Comparison of ENCODE assay signal across 8 cellular contexts in the genomic region with DNA sequence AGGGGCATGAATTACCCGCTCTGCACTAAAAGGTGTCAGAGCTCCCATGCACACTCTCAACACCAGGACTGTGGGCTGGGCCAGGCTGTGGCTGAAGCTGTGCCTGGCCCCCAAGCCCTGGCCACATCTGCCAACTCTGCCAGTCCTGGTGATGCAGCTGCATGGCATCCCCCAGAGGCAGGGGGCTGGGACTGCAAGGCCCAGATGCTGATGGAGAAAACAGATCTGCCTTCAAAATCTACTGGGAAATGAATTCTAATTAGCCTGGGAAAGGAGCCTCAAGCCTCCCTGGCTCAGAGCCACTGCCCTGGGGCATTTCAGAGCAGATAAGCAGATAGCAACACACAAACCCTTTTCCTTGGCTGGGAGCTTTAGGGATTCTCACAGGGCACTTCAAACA. TPM values are rescaled to one million over a fixed set of nuclear protein-coding genes. Genes with fewer than 3 reads are reported as not detected.
DNase-seq lines count a peak whose midpoint lies in the region; ATAC-seq, FAIRE-seq and TF ChIP-seq lines count a peak whose summit lies in the region.
"Had no signal": no experiment of that assay in that cellular context is flagged by ENCODE, and none has a peak within 500 bp of the region (broad histone marks: within the 10 kb centered on the region; RNA-seq: fewer than 3 reads in every experiment).

No MANE protein-coding gene starts in this region.

- H3K4me1 ChIP-seq in HUES48 (ENCODE audit: control insufficient read depth, insufficient read depth, low read length), result 0 out of 2 replicates have a peak, but pooled peaks cover 3% of the 10 kb centered on the region

- H3K36me3 ChIP-seq in HUES48 (ENCODE audit: control insufficient read depth, insufficient read depth, low read length), result peaks cover 11% of the 10 kb centered on the region; the same call in 1 of the 2 replicates

- no peak for FAIRE-seq in GM12891 (lab: Jason Lieb, UNC)
- FAIRE-seq: G401.6 had no signal

- peak; percentile 92 for DNase-seq in 8988T
- DNase-seq in anterior cingulate cortex (lab: John Stamatoyannopoulos, UW), result peak in 51 of 58 donors; percentile 9 to 83 (median 58)
- no peak for DNase-seq in GM12891 (ENCODE audit: insufficient read length, low spot score)
- DNase-seq in stimulated activated CD4-positive, alpha-beta T cell treated with anti-CD3 and anti-CD28 coated beads, Interleukin-1b, Interleukin-23, amount 100 ng/mL, for 48 hours, result no peak

- H3K9me3 ChIP-seq in HUES48 (ENCODE audit: control insufficient read depth, insufficient read depth, low read length), result no peaks in the 10 kb centered on the region

- H3K27me3 ChIP-seq in HUES48 (ENCODE audit: control insufficient read depth, insufficient read depth, low read length), result no peaks in the 10 kb centered on the region

- peak overlapping the region; percentile 4 for H3K27ac ChIP-seq in HUES48 (ENCODE audit: low read depth, low read length)
- H3K27ac ChIP-seq: hepatocyte had no signal

- H3K9ac ChIP-seq in HUES48 (ENCODE audit: low read depth, low read length), result no peak overlapping the region

- no peak for ATAC-seq in activated CD4-positive, CD25-positive, alpha-beta regulatory T cell treated with anti-CD3 and anti-CD28 coated beads, Interleukin-2, amount 50 U/mL, for 24 hours

- TF ChIP-seq POLR2A in GM12891 (IDR thresholded peaks at IDR 0.05; ENCODE audit: low read depth, low read length), result no peak

- H3K4me3 ChIP-seq in HUES48 (ENCODE audit: low read depth, low read length), result no peak overlapping the region
- H3K4me3 ChIP-seq: hepatocyte had no signal

TF ChIP-seq in GM12891, 5 proteins besides CTCF, POLR2A, EP300 and RAD21:
- TF ChIP-seq PAX5 (IDR thresholded peaks at IDR 0.05; ENCODE audit: insufficient read depth, low read length, severe bottlenecking), result no peak
- no peak for TF ChIP-seq POLR2AphosphoS5 (IDR thresholded peaks at IDR 0.05; ENCODE audit: low read depth, low read length)
- no peak for TF ChIP-seq POU2F2 (IDR thresholded peaks at IDR 0.05; ENCODE audit: low read depth, low read length)
- TF ChIP-seq TAF1 (IDR thresholded peaks at IDR 0.05; ENCODE audit: low read depth, low read length), result no peak
- no peak for TF ChIP-seq SPI1 (IDR thresholded peaks at IDR 0.05; ENCODE audit: low read depth, low read length)

RNA-seq across cellular contexts. Expression of gene CHST6, which starts 3.4 kb away (rescaled TPM):
- polyA plus RNA-seq in GM12891 (2012; ENCODE audit: low read depth, missing spikeins), result 1.0 TPM

RNA-seq across cellular contexts. Expression of gene TMEM170A, which starts 27.4 kb away (rescaled TPM):
- 7.9 TPM for polyA plus RNA-seq in GM12891 (2012; ENCODE audit: low read depth, missing spikeins)

RNA-seq across cellular contexts. Expression of gene CHST5, which starts 44.0 kb away (rescaled TPM):
- 0.15 TPM for polyA plus RNA-seq in GM12891 (2012; ENCODE audit: low read depth, missing spikeins)
- polyA plus RNA-seq: hepatocyte had no signal

RNA-seq across cellular contexts. Expression of gene CFDP1, which starts 58.6 kb away (rescaled TPM):
- polyA plus RNA-seq in GM12891 (2012; ENCODE audit: low read depth, missing spikeins), result 43.8 TPM

Comparison
In these comparisons a context has a peak if more than half of its experiments do, and no peak if none do; other contexts are left out.
1. DNase-seq: peak in 8988T (single experiment) and anterior cingulate cortex (51 of 58); none in GM12891 (single experiment) and stimulated activated CD4-positive, alpha-beta T cell treated with anti-CD3 and anti-CD28 coated beads, Interleukin-1b, Interleukin-23, amount 100 ng/mL, for 48 hours (single experiment).